In the genomic region with DNA sequence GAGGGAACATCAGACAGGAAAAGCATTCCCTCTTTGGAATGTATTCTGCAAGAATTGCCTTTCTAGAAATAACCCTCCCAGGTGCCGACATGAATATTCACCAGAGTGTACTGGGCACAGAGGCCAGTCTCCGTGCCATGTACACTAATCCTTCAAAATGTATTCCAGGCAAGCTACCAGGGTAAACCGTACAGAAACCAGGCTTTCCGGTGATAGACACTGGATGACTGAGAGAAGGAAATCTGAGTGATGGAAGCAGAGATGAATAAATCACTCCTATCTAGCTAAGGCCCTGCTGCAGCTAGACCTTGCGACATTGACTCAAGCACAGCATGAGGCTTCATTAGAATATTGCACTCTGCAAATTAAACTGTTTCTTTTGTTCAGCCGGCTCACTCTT, we compare ENCODE assay signal across 19 cellular contexts.
DNase-seq lines count a peak whose midpoint lies in the region; ATAC-seq, FAIRE-seq and TF ChIP-seq lines count a peak whose summit lies in the region.
"Had no signal": no experiment of that assay in that cellular context is flagged by ENCODE, and none has a peak within 500 bp of the region (broad histone marks: within the 10 kb centered on the region; RNA-seq: fewer than 3 reads in every experiment).

No MANE protein-coding gene starts in this region.

- POLR2A ChIA-PET in PC-3 (lab: Charles Lee; ENCODE audit: unreplicated experiment) = no interaction called here
- POLR2A ChIA-PET in endothelial cell of umbilical vein (lab: Charles Lee) = no interaction called here

- DNase-seq in GM03348 (ENCODE audit: low spot score) (peak; percentile 5), PC-3 (no peak), endothelial cell of umbilical vein (ENCODE audit: low read depth, low spot score) (peak; percentile 26), foreskin keratinocyte (no peak), HUDEP-2 (lab: John Stamatoyannopoulos, UW; ENCODE audit: unreplicated experiment in 76 of 76) (no peak), tibial nerve (ENCODE audit: low spot score in 2 of 2) (no peak), colonic mucosa (no peak)
- DNase-seq: activated CD4-positive, alpha-beta T cell treated with anti-CD3 and anti-CD28 coated beads, Interleukin-2, amount 10 ng/mL, durations not matched to agents 24 days and 14 days; brain microvascular endothelial cell; GOT3; MG63; NCI-H1417; NCI-H510A; NK-92 treated with Interleukin-12 subunit alpha and Interleukin-12 subunit beta, amount 100 ng/mL, for 24 hours; Peyer's patch; stimulated activated naive CD8-positive, alpha-beta T cell treated with anti-CD3 and anti-CD28 coated beads, Interleukin-15, amount 100 ng/mL, for 72 hours; uterus had no signal

- CTCF ChIA-PET in PC-3 (lab: Charles Lee) = no interaction called here
- CTCF ChIA-PET in endothelial cell of umbilical vein (lab: Charles Lee) = no interaction called here

- peak overlapping the region; percentile 40 for H3K4me2 ChIP-seq in PC-3 (ENCODE audit: low read length)
- no peak overlapping the region for H3K4me2 ChIP-seq in endothelial cell of umbilical vein (ENCODE audit: insufficient read depth, low read length)
- no peak overlapping the region for H3K4me2 ChIP-seq in neural cell (ENCODE audit: low read length)

- H3K9ac ChIP-seq in PC-3 (ENCODE audit: low read length) (no peak overlapping the region), endothelial cell of umbilical vein (replicated peaks; ENCODE audit: extremely low read depth, insufficient read depth, low read length) (no peak overlapping the region), neural cell (ENCODE audit: low read length) (peak overlapping the region; percentile 3), colonic mucosa (ENCODE audit: low read depth in 2 of 2, low read length in 2 of 2) (no peak overlapping the region)

- TF ChIP-seq EP300 in neural cell (conservative IDR thresholded peaks at IDR 0.05; ENCODE audit: poor library complexity, severe bottlenecking) = peak; percentile 31
- no peak for TF ChIP-seq EP300 in tibial nerve (IDR thresholded peaks at IDR 0.05)

- dilution Hi-C loops in endothelial cell of umbilical vein (cut with MboI; ENCODE audit: extremely low pct_ligation_motif_present, low sequenced_read_pairs) = no loop called here

- H3K4me1 ChIP-seq in PC-3 (ENCODE audit: insufficient read depth, low read length) = peaks cover 47% of the 10 kb centered on the region
- peaks cover 6% of the 10 kb centered on the region for H3K4me1 ChIP-seq in endothelial cell of umbilical vein (ENCODE audit: control insufficient read depth, extremely low read depth, insufficient read depth, low read length)
- no peaks in the 10 kb centered on the region for H3K4me1 ChIP-seq in foreskin keratinocyte
- H3K4me1 ChIP-seq in tibial nerve = peaks cover 0 to 54% (median 15%) of the 10 kb centered on the region in 4 donors
- H3K4me1 ChIP-seq in colonic mucosa = no peaks in the 10 kb centered on the region
- H3K4me1 ChIP-seq: Peyer's patch, uterus had no signal

- ATAC-seq in PC-3 (no peak), foreskin keratinocyte (no peak)
- ATAC-seq: stimulated activated naive CD8-positive, alpha-beta T cell treated with anti-CD3 and anti-CD28 coated beads, Interleukin-15, amount 100 ng/mL, for 72 hours had no signal

- H2AFZ ChIP-seq in PC-3 (ENCODE audit: low read length) (no peak overlapping the region), endothelial cell of umbilical vein (ENCODE audit: low read depth, low read length) (no peak overlapping the region), neural cell (ENCODE audit: low read depth, low read length) (no peak overlapping the region)

- H3K4me3 ChIP-seq in PC-3 (ENCODE audit: low read length) (no peak overlapping the region), endothelial cell of umbilical vein (replicated peaks in 1 of 3; ENCODE audit: insufficient read depth in 1 of 3, low read depth in 1 of 3, low read length in 3 of 3) (no peak overlapping the region), neural cell (ENCODE audit: low read length) (peak overlapping the region; percentile 6), tibial nerve (no peak overlapping the region), colonic mucosa (no peak overlapping the region)
- H3K4me3 ChIP-seq: MG63, Peyer's patch, uterus had no signal

- H3K36me3 ChIP-seq in PC-3 (ENCODE audit: low read depth, low read length) (no peaks in the 10 kb centered on the region), endothelial cell of umbilical vein (ENCODE audit: control insufficient read depth in 2 of 2, extremely low read depth in 1 of 2, insufficient read depth in 2 of 2, low read length in 2 of 2) (no peaks in the 10 kb centered on the region), neural cell (ENCODE audit: insufficient read depth, low read length) (no peaks in the 10 kb centered on the region), tibial nerve (no peaks in the 10 kb centered on the region), colonic mucosa (no peaks in the 10 kb centered on the region)
- H3K36me3 ChIP-seq: brain microvascular endothelial cell, MG63, neutrophil, Peyer's patch, uterus had no signal

- H3K27ac ChIP-seq in PC-3 (ENCODE audit: low read length) (peak overlapping the region; percentile 31), endothelial cell of umbilical vein (ENCODE audit: insufficient read depth, low read depth, low read length) (no peak overlapping the region), neural cell (ENCODE audit: low read length) (peak overlapping the region; percentile 29), foreskin keratinocyte (no peak overlapping the region), tibial nerve (no peak overlapping the region), colonic mucosa (no peak overlapping the region)
- H3K27ac ChIP-seq: brain microvascular endothelial cell, neutrophil, Peyer's patch had no signal

- no peak for TF ChIP-seq RAD21 in neural cell (conservative IDR thresholded peaks at IDR 0.05)

- H4K20me1 ChIP-seq in PC-3 (ENCODE audit: low read length) (no peaks in the 10 kb centered on the region), endothelial cell of umbilical vein (replicated peaks; ENCODE audit: control insufficient read depth, extremely low read depth, insufficient read depth, low read length) (no peaks in the 10 kb centered on the region), neural cell (ENCODE audit: insufficient read depth) (no peaks in the 10 kb centered on the region)

- H3K27me3 ChIP-seq in PC-3 (ENCODE audit: low read length) = no peaks in the 10 kb centered on the region
- H3K27me3 ChIP-seq in endothelial cell of umbilical vein (ENCODE audit: control insufficient read depth in 2 of 2, insufficient read depth in 2 of 2, low read length in 2 of 2) = no peaks in the 10 kb centered on the region
- no peaks in the 10 kb centered on the region for H3K27me3 ChIP-seq in neural cell (ENCODE audit: insufficient read depth, low read depth, low read length)
- no peaks in the 10 kb centered on the region for H3K27me3 ChIP-seq in foreskin keratinocyte
- H3K27me3 ChIP-seq in tibial nerve = no peaks in the 10 kb centered on the region
- H3K27me3 ChIP-seq in colonic mucosa = no peaks in the 10 kb centered on the region
- H3K27me3 ChIP-seq: brain microvascular endothelial cell, MG63, neutrophil, Peyer's patch, uterus had no signal

- H3K79me2 ChIP-seq in PC-3 (ENCODE audit: low read length) (no peaks in the 10 kb centered on the region), endothelial cell of umbilical vein (ENCODE audit: control insufficient read depth, insufficient read depth, low read length) (no peaks in the 10 kb centered on the region), neural cell (replicated peaks; ENCODE audit: insufficient read depth, low read length) (no peaks in the 10 kb centered on the region)

- no peaks in the 10 kb centered on the region for H3K9me2 ChIP-seq in PC-3 (replicated peaks; ENCODE audit: low read length)
- H3K9me2 ChIP-seq in neural cell (ENCODE audit: insufficient read depth, low read length) = no peaks in the 10 kb centered on the region

- TF ChIP-seq POLR2A in endothelial cell of umbilical vein (IDR thresholded peaks at IDR 0.05; ENCODE audit: low read depth, low read length) (no peak), tibial nerve (IDR thresholded peaks at IDR 0.05) (no peak)

- H3K9me1 ChIP-seq in endothelial cell of umbilical vein (replicated peaks; ENCODE audit: control insufficient read depth, extremely low read depth, insufficient read depth, low read length) = no peaks in the 10 kb centered on the region

- no peak for TF ChIP-seq CTCF in PC-3 (conservative IDR thresholded peaks at IDR 0.05; ENCODE audit: low read depth, low read length)
- no peak for TF ChIP-seq CTCF in endothelial cell of umbilical vein (IDR thresholded peaks at IDR 0.05; ENCODE audit: extremely low read depth in 1 of 2, insufficient read depth in 1 of 2, low read depth in 1 of 2, low read length in 2 of 2)
- TF ChIP-seq CTCF in neural cell (IDR thresholded peaks at IDR 0.05; ENCODE audit: poor library complexity, severe bottlenecking) = no peak
- no peak for TF ChIP-seq CTCF in foreskin keratinocyte (conservative IDR thresholded peaks at IDR 0.05)
- TF ChIP-seq CTCF in tibial nerve (IDR thresholded peaks at IDR 0.05) = no peak
- TF ChIP-seq CTCF in colonic mucosa (IDR thresholded peaks at IDR 0.05) = no peak

- H3K9me3 ChIP-seq in PC-3 (ENCODE audit: low read length) (no peaks in the 10 kb centered on the region), endothelial cell of umbilical vein (replicated peaks; ENCODE audit: control insufficient read depth, insufficient read depth, low read length) (no peaks in the 10 kb centered on the region), neural cell (ENCODE audit: low read length) (no peaks in the 10 kb centered on the region), tibial nerve (no peaks in the 10 kb centered on the region), colonic mucosa (no peaks in the 10 kb centered on the region)
- H3K9me3 ChIP-seq: MG63, neutrophil, Peyer's patch, uterus had no signal

- no TSS peak for BruUV-seq in PC-3 (replicated peaks; lab: Mats Ljungman, UMichigan)
- no TSS peak for BruUV-seq in endothelial cell of umbilical vein (replicated peaks; lab: Mats Ljungman, UMichigan)

- intact Hi-C loops in PC-3 (cut with micrococcal nuclease) (no loop called here), endothelial cell of umbilical vein (cut with micrococcal nuclease) (no loop called here), colonic mucosa (cut with DNase I) (no loop called here)

- H3F3A ChIP-seq in PC-3 (ENCODE audit: low read length, unreplicated experiment) (no peaks in the 10 kb centered on the region), neural cell (ENCODE audit: insufficient read depth, low read length, poor library complexity, severe bottlenecking) (no peaks in the 10 kb centered on the region)

- WGBS in tibial nerve, 2 donors = 71 to 81% methylated on average over 6 of the region's 6 CpGs

- peak; percentile 72 for FAIRE-seq in endothelial cell of umbilical vein (lab: Jason Lieb, UNC)

TF ChIP-seq in endothelial cell of umbilical vein, 7 proteins besides CTCF, POLR2A, EP300 and RAD21 (continues in another document):
- TF ChIP-seq POLR2AphosphoS5 (IDR thresholded peaks at IDR 0.05; ENCODE audit: insufficient read depth, low read depth, low read length) (no peak), GATA2 (IDR thresholded peaks at IDR 0.05; ENCODE audit: insufficient read depth, insufficient read length, low read depth, low read length) (no peak)

Comparison
In these comparisons a context has a peak if more than half of its experiments do, and no peak if none do; other contexts are left out.
1. DNase-seq: peak in GM03348 (single experiment) and endothelial cell of umbilical vein (single experiment); none in PC-3 (single experiment), foreskin keratinocyte (0 of 2), HUDEP-2 (0 of 76), tibial nerve (0 of 2) and colonic mucosa (single experiment).
2. H3K27ac ChIP-seq: peak in PC-3 (single experiment) and neural cell (single experiment); none in endothelial cell of umbilical vein (single experiment), foreskin keratinocyte (single experiment), tibial nerve (0 of 4) and colonic mucosa (single experiment).